Comparison of ENCODE assay signal across 8 cellular contexts in genomic region chr3:39809181-39809994, GRCh38. TPM values are rescaled to one million over a fixed set of nuclear protein-coding genes. Genes with fewer than 3 reads are reported as not detected.
DNase-seq lines count a peak whose midpoint lies in the region; ATAC-seq and TF ChIP-seq lines count a peak whose summit lies in the region.

Gene MYRIP, plus strand, starts transcription at chr3:39809609. Its CDS starts 91,208 bp downstream, at chr3:39900817.

- no peaks in the 10 kb centered on the region for H3K36me3 ChIP-seq in Peyer's patch

- peak in 2 of 6 experiments; percentile 13 to 19 for TF ChIP-seq CTCF in Peyer's patch (IDR thresholded peaks at IDR 0.05)

- peaks cover 0 to 11% (median 0%) of the 10 kb centered on the region in 4 donors for H3K4me1 ChIP-seq in Peyer's patch

- no peaks in the 10 kb centered on the region for H3K9me3 ChIP-seq in Peyer's patch

- no peak for TF ChIP-seq POLR2A in Peyer's patch (IDR thresholded peaks at IDR 0.05)

- ATAC-seq in GM19468 (IDR thresholded peaks at IDR 0.05; ENCODE audit: extremely low read depth, unreplicated experiment) = peak; percentile 55

- H3K27ac ChIP-seq in Peyer's patch (peak within 1 kb of the TSS in 2 of 4 donors; percentile 32 to 39), temporal lobe (ENCODE audit: low read depth, low read length) (peak within 1 kb of the TSS; percentile 54)

- H3K27me3 ChIP-seq in Peyer's patch = peaks cover 0 to 12% of the 10 kb centered on the region in 2 donors

- DNase-seq in DMS53 treated with DMSO at 0.1 percent for 48 hours (lab: John Stamatoyannopoulos, UW; ENCODE audit: unreplicated experiment) (peak; percentile 57), HPDE6-E6E7 (ENCODE audit: extremely low spot score) (peak; percentile 1), Peyer's patch (peak in 2 of 3 donors; percentile 76 to 84), dermis microvascular lymphatic vessel endothelial cell (ENCODE audit: low read depth in 2 of 2) (peak; percentile 43 to 84), medulla oblongata (ENCODE audit: extremely low spot score) (peak; percentile 58)
- no peak for DNase-seq in stimulated activated CD4-positive, alpha-beta T cell treated with anti-CD3 and anti-CD28 coated beads, Interleukin-4, amount 100 ng/mL, for 4 hours

- H3K4me3 ChIP-seq in Peyer's patch = peak within 1 kb of the TSS; percentile 24 to 64 (median 44)

RNA-seq across cellular contexts. Expression of gene MYRIP, which starts in this region (rescaled TPM):
- total RNA-seq in Peyer's patch (10 to 100 TPM in 1 of 4 donors, 1 to 10 TPM in 3; 6.0 to 12.4 (median 8.3) TPM), dermis microvascular lymphatic vessel endothelial cell (5.0 and 9.2 TPM in 2 replicates), temporal lobe (8.6 TPM)

Comparison
In these comparisons a context has a peak if more than half of its experiments do, and no peak if none do; other contexts are left out.
1. DNase-seq: peak in DMS53 treated with DMSO at 0.1 percent for 48 hours (single experiment), HPDE6-E6E7 (single experiment), Peyer's patch (2 of 3), dermis microvascular lymphatic vessel endothelial cell (2 of 2) and medulla oblongata (single experiment); none in stimulated activated CD4-positive, alpha-beta T cell treated with anti-CD3 and anti-CD28 coated beads, Interleukin-4, amount 100 ng/mL, for 4 hours (0 of 2).